Comparison of ENCODE assay signal across 11 cellular contexts in genomic region chr15:39133201-39133600, GRCh38.
DNase-seq lines count a peak whose midpoint lies in the region; TF ChIP-seq lines count a peak whose summit lies in the region.
"Had no signal": no experiment of that assay in that cellular context is flagged by ENCODE, and none has a peak within 500 bp of the region (broad histone marks: within the 10 kb centered on the region; RNA-seq: fewer than 3 reads in every experiment).

No MANE protein-coding gene starts in this region.

- TF ChIP-seq CTCF in AG09309 (IDR thresholded peaks at IDR 0.05; ENCODE audit: control insufficient read depth, insufficient read depth, low read depth, low read length, missing control alignments) (no peak), cardiac fibroblast (IDR thresholded peaks at IDR 0.05; ENCODE audit: low read depth, low read length) (no peak)

- no peak overlapping the region for H3K27ac ChIP-seq in substantia nigra (ENCODE audit: low read depth, low read length, poor library complexity, severe bottlenecking)

- no peak overlapping the region for H3K4me3 ChIP-seq in AG09309 (ENCODE audit: control insufficient read depth, low read depth, low read length)
- no peak overlapping the region for H3K4me3 ChIP-seq in cardiac fibroblast (replicated peaks in 1 of 2; ENCODE audit: low read depth in 2 of 2, low read length in 2 of 2)

- DNase-seq in AG09309 (ENCODE audit: low read depth) (peak; percentile 89), LoVo (ENCODE audit: low spot score) (peak; percentile 54), cardiac fibroblast (ENCODE audit: low read depth in 2 of 2) (peak; percentile 89 to 95), myocyte (ENCODE audit: low read depth) (peak; percentile 61), substantia nigra (lab: John Stamatoyannopoulos, UW) (no peak), cerebellum (ENCODE audit: low spot score) (no peak), OCI-M2 (lab: John Stamatoyannopoulos, UW; ENCODE audit: unreplicated experiment) (no peak), nucleus accumbens (lab: John Stamatoyannopoulos, UW) (no peak)
- DNase-seq: activated T-cell treated with anti-CD3 and anti-CD28 coated beads for 4 hours; CD8-positive, alpha-beta memory T cell; NCI-H1092 treated with DMSO at 0.1 percent for 48 hours had no signal

Comparison
In these comparisons a context has a peak if more than half of its experiments do, and no peak if none do; other contexts are left out.
1. DNase-seq: peak in AG09309 (single experiment), LoVo (single experiment), cardiac fibroblast (2 of 2) and myocyte (single experiment); none in substantia nigra (0 of 49), cerebellum (single experiment), OCI-M2 (single experiment) and nucleus accumbens (0 of 56).